Comparison of ENCODE assay signal across 1 cellular context in genomic region chr11:1541474-1542204, GRCh38.
TF ChIP-seq lines count a peak whose summit lies in the region.

No MANE protein-coding gene starts in this region.

TF ChIP-seq in HepG2, 621 proteins besides CTCF, POLR2A, EP300 and RAD21 (continues in another document):
- TF ChIP-seq ZNF597 (CRISPR knock-in tag; IDR thresholded peaks at IDR 0.05), result no peak
- TF ChIP-seq CCDC6 (CRISPR knock-in tag; IDR thresholded peaks at IDR 0.05), result no peak
- TF ChIP-seq MIER2 (CRISPR knock-in tag; IDR thresholded peaks at IDR 0.05), result no peak
- no peak for TF ChIP-seq DZIP1 (CRISPR knock-in tag; IDR thresholded peaks at IDR 0.05)
- TF ChIP-seq, protein P1, sequence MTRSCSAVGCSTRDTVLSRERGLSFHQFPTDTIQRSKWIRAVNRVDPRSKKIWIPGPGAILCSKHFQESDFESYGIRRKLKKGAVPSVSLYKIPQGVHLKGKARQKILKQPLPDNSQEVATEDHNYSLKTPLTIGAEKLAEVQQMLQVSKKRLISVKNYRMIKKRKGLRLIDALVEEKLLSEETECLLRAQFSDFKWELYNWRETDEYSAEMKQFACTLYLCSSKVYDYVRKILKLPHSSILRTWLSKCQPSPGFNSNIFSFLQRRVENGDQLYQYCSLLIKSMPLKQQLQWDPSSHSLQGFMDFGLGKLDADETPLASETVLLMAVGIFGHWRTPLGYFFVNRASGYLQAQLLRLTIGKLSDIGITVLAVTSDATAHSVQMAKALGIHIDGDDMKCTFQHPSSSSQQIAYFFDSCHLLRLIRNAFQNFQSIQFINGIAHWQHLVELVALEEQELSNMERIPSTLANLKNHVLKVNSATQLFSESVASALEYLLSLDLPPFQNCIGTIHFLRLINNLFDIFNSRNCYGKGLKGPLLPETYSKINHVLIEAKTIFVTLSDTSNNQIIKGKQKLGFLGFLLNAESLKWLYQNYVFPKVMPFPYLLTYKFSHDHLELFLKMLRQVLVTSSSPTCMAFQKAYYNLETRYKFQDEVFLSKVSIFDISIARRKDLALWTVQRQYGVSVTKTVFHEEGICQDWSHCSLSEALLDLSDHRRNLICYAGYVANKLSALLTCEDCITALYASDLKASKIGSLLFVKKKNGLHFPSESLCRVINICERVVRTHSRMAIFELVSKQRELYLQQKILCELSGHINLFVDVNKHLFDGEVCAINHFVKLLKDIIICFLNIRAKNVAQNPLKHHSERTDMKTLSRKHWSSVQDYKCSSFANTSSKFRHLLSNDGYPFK (CRISPR knock-in tag; IDR thresholded peaks at IDR 0.05; ENCODE audit: borderline replicate concordance), result 0 out of 2 replicates have a peak, but pooled peaks have one; percentile 30
- no peak for TF ChIP-seq RCOR2 (CRISPR knock-in tag; IDR thresholded peaks at IDR 0.05)
- TF ChIP-seq ZNF501 (CRISPR knock-in tag; IDR thresholded peaks at IDR 0.05), result no peak
- TF ChIP-seq NKX3-1 (CRISPR knock-in tag; IDR thresholded peaks at IDR 0.05), result no peak
- TF ChIP-seq ZNF552 (CRISPR knock-in tag; IDR thresholded peaks at IDR 0.05; ENCODE audit: borderline replicate concordance), result no peak
- TF ChIP-seq ZFY (CRISPR knock-in tag; IDR thresholded peaks at IDR 0.05), result peak; percentile 53
- no peak for TF ChIP-seq HOXA9 (CRISPR knock-in tag; IDR thresholded peaks at IDR 0.05; ENCODE audit: borderline replicate concordance)
- TF ChIP-seq LCORL (IDR thresholded peaks at IDR 0.05), result no peak
- TF ChIP-seq LCORL (CRISPR knock-in tag; IDR thresholded peaks at IDR 0.05), result 0 out of 2 replicates have a peak, but pooled peaks have one; percentile 32
- peak; percentile 80; the same call in 1 of the 2 replicates for TF ChIP-seq SOX5 (CRISPR knock-in tag; IDR thresholded peaks at IDR 0.05; ENCODE audit: borderline replicate concordance)
- no peak for TF ChIP-seq REXO4 (CRISPR knock-in tag; IDR thresholded peaks at IDR 0.05; ENCODE audit: borderline replicate concordance)
- no peak for TF ChIP-seq PTBP1 (IDR thresholded peaks at IDR 0.05; ENCODE audit: low read depth, low read length, poor library complexity, severe bottlenecking)
- no peak for TF ChIP-seq ARHGAP35 (CRISPR knock-in tag; IDR thresholded peaks at IDR 0.05; ENCODE audit: borderline replicate concordance)
- no peak for TF ChIP-seq FOXP4 (CRISPR knock-in tag; IDR thresholded peaks at IDR 0.05)
- peak; percentile 55; the same call in 1 of the 2 replicates for TF ChIP-seq ZFX (CRISPR knock-in tag; IDR thresholded peaks at IDR 0.05; ENCODE audit: low read depth)
- no peak for TF ChIP-seq SOX13 (IDR thresholded peaks at IDR 0.05)
- TF ChIP-seq SOX13 (CRISPR knock-in tag; conservative IDR thresholded peaks at IDR 0.05 in 1 of 2, IDR thresholded peaks at IDR 0.05 in 1 of 2), result peak in 1 of 2 experiments; percentile 77; a peak in 2 of 4 replicates
- no peak for TF ChIP-seq GZF1 (CRISPR knock-in tag; IDR thresholded peaks at IDR 0.05)
- TF ChIP-seq NR2F6 (IDR thresholded peaks at IDR 0.05), result no peak
- TF ChIP-seq NR2F6 (CRISPR knock-in tag; IDR thresholded peaks at IDR 0.05), result peak; percentile 28; the same call in 1 of the 2 replicates
- TF ChIP-seq FLYWCH1 (CRISPR knock-in tag; IDR thresholded peaks at IDR 0.05), result no peak
- TF ChIP-seq E2F5 (CRISPR knock-in tag; conservative IDR thresholded peaks at IDR 0.05), result no peak
- peak; percentile 53; the same call in 1 of the 2 replicates for TF ChIP-seq BHLHE40 (IDR thresholded peaks at IDR 0.05; ENCODE audit: low read length)
- TF ChIP-seq ZNF687 (CRISPR knock-in tag; IDR thresholded peaks at IDR 0.05), result peak; percentile 59; the same call in 1 of the 2 replicates
- no peak for TF ChIP-seq KDM5B (CRISPR knock-in tag; IDR thresholded peaks at IDR 0.05; ENCODE audit: borderline replicate concordance)
- no peak for TF ChIP-seq ETS1 (CRISPR knock-in tag; IDR thresholded peaks at IDR 0.05)
- TF ChIP-seq, protein P2, sequence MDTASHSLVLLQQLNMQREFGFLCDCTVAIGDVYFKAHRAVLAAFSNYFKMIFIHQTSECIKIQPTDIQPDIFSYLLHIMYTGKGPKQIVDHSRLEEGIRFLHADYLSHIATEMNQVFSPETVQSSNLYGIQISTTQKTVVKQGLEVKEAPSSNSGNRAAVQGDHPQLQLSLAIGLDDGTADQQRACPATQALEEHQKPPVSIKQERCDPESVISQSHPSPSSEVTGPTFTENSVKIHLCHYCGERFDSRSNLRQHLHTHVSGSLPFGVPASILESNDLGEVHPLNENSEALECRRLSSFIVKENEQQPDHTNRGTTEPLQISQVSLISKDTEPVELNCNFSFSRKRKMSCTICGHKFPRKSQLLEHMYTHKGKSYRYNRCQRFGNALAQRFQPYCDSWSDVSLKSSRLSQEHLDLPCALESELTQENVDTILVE (CRISPR knock-in tag; IDR thresholded peaks at IDR 0.05), result no peak
- TF ChIP-seq KDM2A (CRISPR knock-in tag; IDR thresholded peaks at IDR 0.05; ENCODE audit: borderline replicate concordance, low read depth), result peak; percentile 45; the same call in 1 of the 2 replicates
- no peak for TF ChIP-seq HDAC1 (CRISPR knock-in tag; IDR thresholded peaks at IDR 0.05)
- no peak for TF ChIP-seq THRA (CRISPR knock-in tag; IDR thresholded peaks at IDR 0.05; ENCODE audit: borderline replicate concordance)
- no peak for TF ChIP-seq EHMT2 (IDR thresholded peaks at IDR 0.05; ENCODE audit: borderline replicate concordance, low read depth, low read length)
- TF ChIP-seq CBX2 (IDR thresholded peaks at IDR 0.05; ENCODE audit: low read depth, low read length), result no peak
- TF ChIP-seq CBX2 (CRISPR knock-in tag; IDR thresholded peaks at IDR 0.05; ENCODE audit: low read depth), result no peak
- TF ChIP-seq NFKB2 (CRISPR knock-in tag; IDR thresholded peaks at IDR 0.05; ENCODE audit: borderline replicate concordance), result no peak
- TF ChIP-seq SRF (IDR thresholded peaks at IDR 0.05; ENCODE audit: low read depth, low read length), result no peak
- no peak for TF ChIP-seq ZNF644 (CRISPR knock-in tag; IDR thresholded peaks at IDR 0.05; ENCODE audit: low read depth)
- TF ChIP-seq ZNF30 (CRISPR knock-in tag; IDR thresholded peaks at IDR 0.05), result no peak
- no peak for TF ChIP-seq NFE2 (CRISPR knock-in tag; IDR thresholded peaks at IDR 0.05)
- TF ChIP-seq SAP130 (CRISPR knock-in tag; IDR thresholded peaks at IDR 0.05; ENCODE audit: low read depth), result peak; percentile 33; the same call in 1 of the 2 replicates
- peak; percentile 64; the same call in 1 of the 2 replicates for TF ChIP-seq ZNF768 (CRISPR knock-in tag; IDR thresholded peaks at IDR 0.05)
- no peak for TF ChIP-seq FOXK1 (CRISPR knock-in tag; IDR thresholded peaks at IDR 0.05; ENCODE audit: borderline replicate concordance, low read depth)
- peak; percentile 73; the same call in 1 of the 2 replicates for TF ChIP-seq TFE3 (CRISPR knock-in tag; IDR thresholded peaks at IDR 0.05)
